Comparison of ENCODE assay signal across 8 cellular contexts in genomic region chr11:65488273-65489058, GRCh38.
DNase-seq lines count a peak whose midpoint lies in the region; ATAC-seq lines count a peak whose summit lies in the region.

No MANE protein-coding gene starts in this region.

- no peaks in the 10 kb centered on the region for H3K27me3 Mint-ChIP-seq in stimulated activated naive B cell treated with anti-CD40 and anti-IgM and Interleukin-4, amounts not matched to agents 10 μg/mL and 1 μg/mL and 100 μg/mL, for 72 hours

- H3K4me1 Mint-ChIP-seq in stimulated activated naive B cell treated with anti-CD40 and anti-IgM and Interleukin-4, amounts not matched to agents 10 μg/mL and 1 μg/mL and 100 μg/mL, for 72 hours: peaks cover 53 to 71% of the 10 kb centered on the region in 2 donors

- DNase-seq in NCI-H2171 treated with DMSO at 0.1 percent for 48 hours (lab: John Stamatoyannopoulos, UW) (peak; percentile 68), NCI-H2171 (lab: John Stamatoyannopoulos, UW) (no peak), adipocyte (ENCODE audit: low read depth) (peak; percentile 73), kidney glomerular epithelial cell (lab: John Stamatoyannopoulos, UW) (no peak)
- DNase-seq in stimulated activated naive B cell treated with anti-CD40 and anti-IgM and Interleukin-4, amounts not matched to agents 10 μg/mL and 1 μg/mL and 100 μg/mL, for 72 hours: no peak

- H3K4me3 ChIP-seq in adipocyte (ENCODE audit: low read length) (peak overlapping the region; percentile 58), iPS-18a (ENCODE audit: low read length) (peak overlapping the region; percentile 34)

- no peak for ATAC-seq in stimulated activated naive B cell treated with anti-CD40 and anti-IgM and Interleukin-4, amounts not matched to agents 10 μg/mL and 1 μg/mL and 100 μg/mL, for 72 hours (replicated peaks)
- ATAC-seq in GM18858 (IDR thresholded peaks at IDR 0.05; ENCODE audit: unreplicated experiment) (no peak), HG02981 (IDR thresholded peaks at IDR 0.05; ENCODE audit: unreplicated experiment) (no peak)

- H3K9ac ChIP-seq in adipocyte (ENCODE audit: low read length): peak overlapping the region; percentile 94
- H3K9ac ChIP-seq in iPS-18a (ENCODE audit: low read length): peak overlapping the region; percentile 81

- peak overlapping the region; percentile 92 for H3K27ac ChIP-seq in iPS-18a (ENCODE audit: low read length)

- H3K36me3 Mint-ChIP-seq in stimulated activated naive B cell treated with anti-CD40 and anti-IgM and Interleukin-4, amounts not matched to agents 10 μg/mL and 1 μg/mL and 100 μg/mL, for 72 hours: no peaks in the 10 kb centered on the region

- H3K4me3 Mint-ChIP-seq in stimulated activated naive B cell treated with anti-CD40 and anti-IgM and Interleukin-4, amounts not matched to agents 10 μg/mL and 1 μg/mL and 100 μg/mL, for 72 hours: peak overlapping the region; percentile 52 to 60

- peaks cover 91% of the 10 kb centered on the region for H3K4me1 ChIP-seq in adipocyte (ENCODE audit: control insufficient read depth, insufficient read depth, low read length)
- peaks cover 81% of the 10 kb centered on the region for H3K4me1 ChIP-seq in iPS-18a (ENCODE audit: control insufficient read depth, low read depth, low read length)

- no peaks in the 10 kb centered on the region for H3K9me3 Mint-ChIP-seq in stimulated activated naive B cell treated with anti-CD40 and anti-IgM and Interleukin-4, amounts not matched to agents 10 μg/mL and 1 μg/mL and 100 μg/mL, for 72 hours

- H3K36me3 ChIP-seq in adipocyte (ENCODE audit: control insufficient read depth, insufficient read depth, low read length, severe bottlenecking) (no peaks in the 10 kb centered on the region), iPS-18a (ENCODE audit: control insufficient read depth, low read depth, low read length) (no peaks in the 10 kb centered on the region)

- H3K27me3 ChIP-seq in adipocyte (replicated peaks; ENCODE audit: control insufficient read depth, insufficient read depth, low read length) (no peaks in the 10 kb centered on the region), iPS-18a (ENCODE audit: control insufficient read depth, insufficient read depth, low read length) (no peaks in the 10 kb centered on the region)

- H3K27ac Mint-ChIP-seq in stimulated activated naive B cell treated with anti-CD40 and anti-IgM and Interleukin-4, amounts not matched to agents 10 μg/mL and 1 μg/mL and 100 μg/mL, for 72 hours: peak overlapping the region; percentile 94

- H3K9me3 ChIP-seq in adipocyte (ENCODE audit: control insufficient read depth, low read length): no peaks in the 10 kb centered on the region
- no peaks in the 10 kb centered on the region for H3K9me3 ChIP-seq in iPS-18a (ENCODE audit: control insufficient read depth, low read depth, low read length)

Comparison
In these comparisons a context has a peak if more than half of its experiments do, and no peak if none do; other contexts are left out.
1. DNase-seq: peak in NCI-H2171 treated with DMSO at 0.1 percent for 48 hours (single experiment) and adipocyte (single experiment); none in NCI-H2171 (single experiment), stimulated activated naive B cell treated with anti-CD40 and anti-IgM and Interleukin-4, amounts not matched to agents 10 μg/mL and 1 μg/mL and 100 μg/mL, for 72 hours (single experiment) and kidney glomerular epithelial cell (single experiment).